23 cellular contexts compared by ENCODE assay signal in the genomic region with DNA sequence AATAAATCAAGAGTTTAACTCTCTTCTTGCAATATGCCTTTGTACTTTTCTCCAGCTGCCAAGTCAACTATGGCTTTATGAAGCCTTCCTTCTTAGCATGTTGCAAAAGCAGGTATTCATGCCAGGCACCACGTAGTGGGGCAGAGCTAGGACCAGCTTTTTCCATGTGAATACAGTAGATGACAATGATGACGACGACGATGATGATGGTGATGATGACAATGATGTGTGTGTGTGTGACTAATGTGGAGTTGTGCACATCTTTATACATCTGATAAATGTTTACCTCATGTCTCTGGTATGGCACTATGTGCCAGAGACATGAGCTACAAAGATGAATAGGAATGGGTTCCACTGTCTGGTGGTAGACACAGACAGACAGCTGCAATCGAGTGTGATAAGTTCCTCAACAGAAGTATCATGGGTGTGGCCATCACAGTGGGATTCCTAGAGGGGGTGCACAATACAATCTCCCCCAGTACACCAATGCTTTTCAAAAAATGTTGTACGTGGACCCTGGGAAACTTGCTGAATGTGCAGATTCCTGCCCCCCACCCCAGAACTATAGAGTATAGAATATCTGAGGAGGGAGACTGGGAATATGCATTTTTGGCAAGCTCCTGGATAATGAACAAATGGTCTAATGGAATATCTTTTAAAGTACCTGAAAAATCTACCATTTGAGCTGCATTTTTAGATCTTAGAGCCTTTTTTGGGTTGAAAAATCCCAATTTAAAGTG.
"Had no signal": no experiment of that assay in that cellular context is flagged by ENCODE, and none has a peak within 500 bp of the region (broad histone marks: within the 10 kb centered on the region; RNA-seq: fewer than 3 reads in every experiment).

No MANE protein-coding gene starts in this region.

- H3K9me3 ChIP-seq: esophagus squamous epithelium, gastrocnemius medialis, heart right ventricle, left lung, lower lobe of right lung, mucosa of descending colon had no signal

- H3K27me3 ChIP-seq: dorsolateral prefrontal cortex, esophagus squamous epithelium, gastrocnemius medialis, left lung had no signal

- FAIRE-seq: colon, endothelial cell of umbilical vein, islet of Langerhans, keratinocyte had no signal

- DNase-seq: dermis blood vessel endothelial cell; dorsolateral prefrontal cortex; effector CD4-positive, alpha-beta T cell; effector memory CD4-positive, alpha-beta T cell; esophagus squamous epithelium; foreskin fibroblast; foreskin melanocyte; gastrocnemius medialis; glutamatergic neuron; heart right ventricle; hippocampal formation; left cardiac atrium; left lung; left ventricle myocardium superior; lower lobe of right lung; mesenchymal stem cell; mucosa of descending colon; naive B cell had no signal

- H3K27ac ChIP-seq: coronary artery, dorsolateral prefrontal cortex, esophagus squamous epithelium, gastrocnemius medialis, heart right ventricle, left lung, lower lobe of right lung had no signal

- H3K36me3 ChIP-seq: esophagus squamous epithelium, gastrocnemius medialis, heart right ventricle, left lung, lower lobe of right lung had no signal

- H3K4me3 ChIP-seq: coronary artery, dorsolateral prefrontal cortex, esophagus squamous epithelium, gastrocnemius medialis, heart right ventricle, left lung, lower lobe of right lung, mucosa of descending colon had no signal

- ATAC-seq: gastrocnemius medialis, heart right ventricle, left cardiac atrium, left lung, left ventricle myocardium superior, lower lobe of right lung, mucosa of descending colon had no signal

- H3K4me1 ChIP-seq: esophagus squamous epithelium, gastrocnemius medialis, heart right ventricle, left lung, lower lobe of right lung had no signal
